ENCODE assay signal across 17 cellular contexts in the genomic region with DNA sequence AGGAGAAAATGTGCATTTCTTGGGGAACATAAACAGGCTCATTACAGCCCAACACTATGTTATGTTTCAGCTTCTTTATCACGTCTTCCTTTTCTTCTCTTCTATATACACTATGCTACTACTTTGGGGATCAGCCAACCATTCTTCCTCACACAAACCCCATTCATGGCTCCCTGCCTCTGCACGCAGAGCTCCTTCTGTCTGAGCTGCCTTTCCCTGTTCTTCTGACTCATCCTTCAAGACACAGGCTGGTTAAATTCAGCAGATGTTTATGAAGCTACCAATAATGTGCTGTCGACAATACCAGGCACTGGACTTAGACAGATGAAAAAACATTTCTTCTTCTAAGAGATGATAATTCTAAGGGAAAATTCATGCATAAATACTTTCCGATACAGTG.
A peak's percentile ranks its signal among the peaks of the same experiment; 100 is the strongest.
DNase-seq lines count a peak whose midpoint lies in the region; ATAC-seq and TF ChIP-seq lines count a peak whose summit lies in the region.
"Had no signal": no experiment of that assay in that cellular context is flagged by ENCODE, and none has a peak within 500 bp of the region (broad histone marks: within the 10 kb centered on the region; RNA-seq: fewer than 3 reads in every experiment).

No MANE protein-coding gene starts in this region.

- POLR2A ChIA-PET in AG04450 (lab: Yijun Ruan, JAX): interaction anchor here (0.5 to 2.5 kb wide), 3 partner anchors 131 to 457 kb away, joined by 3 to 35 read pairs (median 4); partner anchors contain the start of gene TXN

- H3K4me3 ChIP-seq in AG04450 (ENCODE audit: low read depth, low read length) (no peak overlapping the region), sigmoid colon (no peak overlapping the region), right lobe of liver (no peak overlapping the region)

- H3K27me3 ChIP-seq in AG04450 (ENCODE audit: control insufficient read depth, insufficient read depth, low read length): no peaks in the 10 kb centered on the region
- H3K27me3 ChIP-seq in foreskin keratinocyte: peaks cover 11% of the 10 kb centered on the region
- no peaks in the 10 kb centered on the region for H3K27me3 ChIP-seq in sigmoid colon
- H3K27me3 ChIP-seq in right lobe of liver: no peaks in the 10 kb centered on the region

- H3K4me1 ChIP-seq in foreskin keratinocyte: no peaks in the 10 kb centered on the region
- no peaks in the 10 kb centered on the region for H3K4me1 ChIP-seq in sigmoid colon
- no peaks in the 10 kb centered on the region for H3K4me1 ChIP-seq in right lobe of liver

- DNase-seq in AG04450 (ENCODE audit: low read depth, low spot score): peak; percentile 84
- peak; percentile 87 for DNase-seq in HCEC 1CT
- peak; percentile 29 for DNase-seq in brain pericyte (ENCODE audit: low read depth, low spot score)
- peak; percentile 49 to 73 for DNase-seq in foreskin keratinocyte
- DNase-seq in sigmoid colon: no peak
- no peak for DNase-seq in right lobe of liver
- no peak for DNase-seq in mucosa of gallbladder (ENCODE audit: low spot score)
- DNase-seq in T-helper 9 cell: no peak
- DNase-seq: activated CD4-positive, alpha-beta T cell treated with anti-CD3 and anti-CD28 coated beads for 1 hour; activated T-cell treated with anti-CD3 and anti-CD28 coated beads, Interleukin-2, amount 50 U/mL, for 4 hours; AML-193; DND-41; endodermal cell; H9; hippocampal formation; OCI-M1; T-helper 1 cell had no signal

- intact Hi-C loops in sigmoid colon (cut with DNase I): no loop called here
- intact Hi-C loops in right lobe of liver (cut with DNase I): no loop called here

- TF ChIP-seq POLR2A in sigmoid colon (IDR thresholded peaks at IDR 0.05) (no peak), right lobe of liver (IDR thresholded peaks at IDR 0.05) (no peak)

- TF ChIP-seq CTCF in AG04450 (IDR thresholded peaks at IDR 0.05; ENCODE audit: low read depth, low read length) (no peak), foreskin keratinocyte (conservative IDR thresholded peaks at IDR 0.05) (no peak), sigmoid colon (IDR thresholded peaks at IDR 0.05) (no peak), right lobe of liver (IDR thresholded peaks at IDR 0.05) (no peak)

- CTCF ChIA-PET in AG04450 (lab: Charles Lee): no interaction called here

- H3K9me3 ChIP-seq in AG04450 (ENCODE audit: control insufficient read depth, insufficient read depth, low read length): no peaks in the 10 kb centered on the region
- no peaks in the 10 kb centered on the region for H3K9me3 ChIP-seq in sigmoid colon
- no peaks in the 10 kb centered on the region for H3K9me3 ChIP-seq in right lobe of liver

- H3K27ac ChIP-seq in AG04450 (ENCODE audit: low read depth, low read length) (no peak overlapping the region), foreskin keratinocyte (no peak overlapping the region), sigmoid colon (no peak overlapping the region), right lobe of liver (no peak overlapping the region)

- no peaks in the 10 kb centered on the region for H3K36me3 ChIP-seq in sigmoid colon
- no peaks in the 10 kb centered on the region for H3K36me3 ChIP-seq in right lobe of liver

- no peak for TF ChIP-seq EP300 in sigmoid colon (IDR thresholded peaks at IDR 0.05)

- 71 to 72% methylated on average over 4 of the region's 4 CpGs for WGBS in sigmoid colon, 2 donors
- WGBS in right lobe of liver (ENCODE audit: insufficient coverage, low coverage, low lambda C conversion rate, missing lambda C conversion rate): 71% methylated on average over 4 of the region's 4 CpGs

- peak; percentile 77 for ATAC-seq in foreskin keratinocyte
- ATAC-seq in right lobe of liver: no peak
- ATAC-seq: activated T-cell treated with anti-CD3 and anti-CD28 coated beads, Interleukin-2, amount 50 U/mL, for 4 hours had no signal

Comparison
In these comparisons a context has a peak if more than half of its experiments do, and no peak if none do; other contexts are left out.
1. DNase-seq: peak in AG04450 (single experiment), HCEC 1CT (single experiment), brain pericyte (single experiment) and foreskin keratinocyte (2 of 2); none in sigmoid colon (single experiment), right lobe of liver (0 of 3), mucosa of gallbladder (single experiment) and T-helper 9 cell (single experiment).